Comparison of ENCODE assay signal across 9 cellular contexts in the genomic region with DNA sequence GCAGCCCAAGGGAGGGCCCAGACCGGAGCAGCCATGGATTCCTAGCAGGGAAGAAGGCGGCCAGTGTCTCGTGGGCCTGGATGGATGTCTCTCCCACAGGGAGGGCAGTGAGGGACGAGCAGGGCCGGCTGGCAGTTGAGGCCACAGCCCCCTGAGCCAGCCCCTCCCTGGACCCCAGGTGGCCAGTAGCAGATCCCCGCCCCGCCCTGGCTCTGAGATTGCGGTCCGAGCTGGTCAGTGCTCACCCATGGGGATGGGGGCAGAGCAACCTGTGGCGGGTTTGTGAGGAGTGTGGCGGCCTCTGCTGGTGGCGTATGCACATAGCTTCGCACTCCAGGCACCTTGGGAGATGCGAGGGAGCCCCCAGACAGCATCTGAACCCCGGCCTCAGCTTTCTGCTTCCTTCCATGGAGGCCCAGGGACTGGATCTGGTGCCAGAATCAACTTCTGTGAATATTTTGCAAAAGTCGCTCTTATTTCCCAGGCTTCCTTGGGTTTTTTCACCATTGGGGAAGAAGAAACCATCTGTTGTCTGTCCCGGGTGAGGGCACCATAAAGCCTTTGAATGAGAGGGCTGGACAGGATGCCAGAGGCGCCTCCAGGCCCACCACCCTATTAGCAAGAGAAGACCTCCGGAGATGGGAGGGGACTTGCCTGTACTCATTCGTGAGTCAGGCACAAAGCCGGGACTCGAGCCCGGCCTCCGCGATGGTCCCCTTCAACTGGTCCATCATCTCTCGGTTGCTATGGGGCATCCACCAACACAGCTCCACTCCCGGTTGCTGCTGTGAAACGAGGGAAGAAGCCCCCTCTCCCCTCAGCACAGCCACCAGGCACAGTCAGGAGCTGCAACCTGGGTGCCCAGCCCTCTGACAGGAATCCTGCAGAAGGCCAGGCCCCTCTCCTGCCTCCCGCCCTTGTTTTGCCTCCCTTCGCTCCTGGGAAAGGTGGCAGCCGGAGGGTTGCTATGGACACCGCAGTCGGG. TPM values are rescaled to one million over a fixed set of nuclear protein-coding genes. Genes with fewer than 3 reads are reported as not detected.
DNase-seq lines count a peak whose midpoint lies in the region; ATAC-seq, FAIRE-seq and TF ChIP-seq lines count a peak whose summit lies in the region.
"Had no signal": no experiment of that assay in that cellular context is flagged by ENCODE, and none has a peak within 500 bp of the region (broad histone marks: within the 10 kb centered on the region; RNA-seq: fewer than 3 reads in every experiment).

No MANE protein-coding gene starts in this region.

- H4K20me1 ChIP-seq in KMS-11 (ENCODE audit: insufficient read depth) = no peaks in the 10 kb centered on the region

- H3K4me1 ChIP-seq in KMS-11 (ENCODE audit: low read depth, poor library complexity, severe bottlenecking) = peaks cover 11% of the 10 kb centered on the region
- H3K4me1 ChIP-seq in neutrophil (ENCODE audit: control insufficient read depth in 1 of 2, insufficient read depth in 1 of 2, low read depth in 1 of 2, low read length in 1 of 2) = no peaks in the 10 kb centered on the region

- no peak for ATAC-seq in GM21786 (IDR thresholded peaks at IDR 0.05; ENCODE audit: unreplicated experiment)

- TF ChIP-seq POLR2A in GM12892 (IDR thresholded peaks at IDR 0.05; ENCODE audit: low read depth, low read length) = no peak

- peak overlapping the region; percentile 6; the same call in 1 of the 2 replicates for H2AFZ ChIP-seq in KMS-11 (ENCODE audit: low read depth)

- H3K9ac ChIP-seq in KMS-11 = no peak overlapping the region

- H3K27me3 ChIP-seq in KMS-11 (ENCODE audit: insufficient read depth, low read depth) = no peaks in the 10 kb centered on the region
- peaks cover 3% of the 10 kb centered on the region for H3K27me3 ChIP-seq in neutrophil

- DNase-seq in GM12892 (ENCODE audit: insufficient read length) = peak; percentile 79
- peak; percentile 45 for DNase-seq in RPMI7951 (ENCODE audit: low read depth)
- DNase-seq in activated T-helper 1 cell treated with Interleukin-2 at 50 U/mL for 16 hours (ENCODE audit: low read depth) = peak; percentile 46
- DNase-seq in fibroblast of the conjunctiva (ENCODE audit: low read depth) = peak; percentile 51
- peak; percentile 89 for DNase-seq in superior temporal gyrus (ENCODE audit: extremely low spot score)

- no peaks in the 10 kb centered on the region for H3K79me2 ChIP-seq in KMS-11 (ENCODE audit: insufficient read depth, low read depth)

- TF ChIP-seq CTCF in KMS-11 (conservative IDR thresholded peaks at IDR 0.05; ENCODE audit: low read depth, low read length) (peak; percentile 100), neutrophil (IDR thresholded peaks at IDR 0.05) (peak; percentile 71)

- no peak overlapping the region for H3K4me3 ChIP-seq in KMS-11 (IDR thresholded peaks at IDR 0.05; ENCODE audit: insufficient read depth, low read depth, low read length)
- no peak overlapping the region for H3K4me3 ChIP-seq in neutrophil (ENCODE audit: low read depth in 1 of 2, low read length in 1 of 2)

- FAIRE-seq in GM12892 (lab: Jason Lieb, UNC) = peak; percentile 97
- FAIRE-seq: islet of Langerhans had no signal

- H3K36me3 ChIP-seq in KMS-11 (ENCODE audit: insufficient read depth) (no peaks in the 10 kb centered on the region), neutrophil (no peaks in the 10 kb centered on the region)

- no peaks in the 10 kb centered on the region for H3K9me3 ChIP-seq in neutrophil

- H3K4me2 ChIP-seq in KMS-11 = peak overlapping the region; percentile 6; the same call in 1 of the 2 replicates

- H3K27ac ChIP-seq in KMS-11 (no peak overlapping the region), neutrophil (no peak overlapping the region)

RNA-seq across cellular contexts. Expression of a gene that starts 8.6 kb away (rescaled TPM):
- 13.0 TPM for polyA plus RNA-seq in GM12892 (2012; ENCODE audit: missing spikeins)
- 0.29 and 0.72 TPM in 2 replicates for total RNA-seq in RPMI7951 (2014; rRNA removed; shearing (Covaris generic))

RNA-seq across cellular contexts. Expression of a gene that starts 57.9 kb away (rescaled TPM):
- 72.2 TPM for polyA plus RNA-seq in GM12892 (2012; ENCODE audit: missing spikeins)
- 8.7 and 9.3 TPM in 2 replicates for total RNA-seq in RPMI7951 (2014; rRNA removed; shearing (Covaris generic))
